8 cellular contexts compared by ENCODE assay signal in the genomic region with DNA sequence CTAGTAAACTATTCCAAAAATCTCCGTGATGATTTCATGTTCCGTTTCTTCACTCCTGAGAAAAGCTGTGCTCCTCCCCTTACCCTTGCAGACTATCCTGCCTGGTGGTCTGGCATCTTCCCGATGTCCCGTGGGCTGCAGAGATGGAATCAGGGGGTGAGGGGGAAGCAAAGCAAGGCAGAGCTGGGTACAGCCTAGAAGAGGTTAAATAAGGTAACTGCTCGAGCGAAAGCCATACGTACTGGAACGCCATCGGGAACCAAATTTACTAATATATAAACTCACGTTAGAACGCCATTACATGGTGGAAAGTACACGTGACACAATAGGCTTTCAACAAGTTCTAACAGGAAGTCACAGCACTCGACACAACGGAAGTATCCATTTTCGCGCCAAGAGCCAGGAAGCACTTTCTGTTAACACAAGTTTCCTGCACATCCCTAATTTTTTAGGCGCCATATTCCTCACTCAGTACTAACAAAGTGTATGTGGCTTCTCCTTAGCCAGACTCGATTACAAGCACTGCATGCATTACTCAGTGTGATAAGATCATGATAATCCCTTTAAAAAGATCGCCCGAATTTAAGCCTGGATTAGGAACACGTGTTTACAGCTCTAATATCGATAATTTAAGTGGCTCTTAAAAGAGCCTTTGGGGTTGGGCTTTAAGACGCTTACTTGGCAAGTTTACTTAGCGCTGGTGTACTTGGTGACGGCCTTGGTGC.
DNase-seq lines count a peak whose midpoint lies in the region; ATAC-seq, FAIRE-seq and TF ChIP-seq lines count a peak whose summit lies in the region.

No MANE protein-coding gene starts in this region.

- peak overlapping the region; percentile 90 for H4K5ac ChIP-seq in H1 (ENCODE audit: insufficient read length, low read depth, low read length)

- H3K36me3 ChIP-seq in H1 (ENCODE audit: control insufficient read depth in 2 of 4, insufficient read depth in 4 of 4, low read length in 3 of 4) (peaks cover 0 to 5% (median 0%) of the 10 kb centered on the region in 4 experiments; a peak in 1 of 8 replicates), mesenchymal stem cell (ENCODE audit: control insufficient read depth in 1 of 2, insufficient read depth in 2 of 2, low read depth in 1 of 2, low read length in 2 of 2) (no peaks in the 10 kb centered on the region)

- peaks cover 0 to 38% of the 10 kb centered on the region in 2 experiments; a peak in 2 of 4 replicates for H3K79me2 ChIP-seq in H1 (ENCODE audit: control insufficient read depth in 1 of 2, insufficient read depth in 2 of 2, low read length in 2 of 2)

- H3K27me3 ChIP-seq in H1 (replicated peaks in 1 of 4; ENCODE audit: control insufficient read depth in 3 of 4, extremely low read depth in 1 of 4, insufficient read depth in 3 of 4, low read length in 3 of 4) (no peaks in the 10 kb centered on the region), mesenchymal stem cell (ENCODE audit: control insufficient read depth in 1 of 2, insufficient read depth in 1 of 2, low read length in 2 of 2) (no peaks in the 10 kb centered on the region)

- peaks cover 0 to 14% (median 1%) of the 10 kb centered on the region in 4 experiments; a peak in 4 of 7 replicates for H3K4me1 ChIP-seq in H1 (replicated peaks in 1 of 4; ENCODE audit: control insufficient read depth in 3 of 4, insufficient read depth in 4 of 4, low read length in 3 of 4)
- H3K4me1 ChIP-seq in mesenchymal stem cell (ENCODE audit: control insufficient read depth, insufficient read depth, low read depth, low read length): peaks cover 5% of the 10 kb centered on the region

- no peak for TF ChIP-seq CTCF in H1 (IDR thresholded peaks at IDR 0.05; ENCODE audit: control extremely low read depth in 1 of 3, insufficient read depth in 1 of 3, low read depth in 1 of 3, low read length in 3 of 3)

- H3K14ac ChIP-seq in H1 (ENCODE audit: insufficient read length) (no peak overlapping the region), mesenchymal stem cell (ENCODE audit: low read length in 2 of 2) (peak overlapping the region in 1 of 2 experiments; percentile 98)

- H3K4me2 ChIP-seq in H1 (ENCODE audit: insufficient read depth in 1 of 2, low read depth in 2 of 2, low read length in 2 of 2) (peak overlapping the region; percentile 78 to 81), mesenchymal stem cell (ENCODE audit: low read length, poor library complexity, severe bottlenecking) (peak overlapping the region; percentile 95)

- H4K91ac ChIP-seq in H1 (replicated peaks; ENCODE audit: insufficient read length, low read length) (peak overlapping the region; percentile 86), mesenchymal stem cell (ENCODE audit: low read length) (peak overlapping the region; percentile 61)

- peak overlapping the region; percentile 60 to 85 (median 76) for H3K4me3 ChIP-seq in H1 (ENCODE audit: extremely low read depth in 1 of 4, insufficient read depth in 2 of 4, low read depth in 3 of 4, low read length in 4 of 4)
- H3K4me3 ChIP-seq in mesenchymal stem cell (ENCODE audit: insufficient read depth in 1 of 2, low read depth in 1 of 2, low read length in 2 of 2): peak overlapping the region; percentile 90 to 95

- H4K8ac ChIP-seq in H1 (ENCODE audit: extremely low read depth, insufficient read depth, low read length) (peak overlapping the region; percentile 89; the same call in 1 of the 2 replicates), mesenchymal stem cell (ENCODE audit: low read length) (peak overlapping the region; percentile 98)

- H3K4me1 Mint-ChIP-seq in stimulated activated naive B cell treated with anti-CD40 and anti-IgM and Interleukin-4, amounts not matched to agents 10 μg/mL and 1 μg/mL and 100 μg/mL, for 72 hours: peaks cover 13 to 33% of the 10 kb centered on the region in 2 donors

- peak; percentile 83 to 92 for TF ChIP-seq POLR2A in H1 (IDR thresholded peaks at IDR 0.05; ENCODE audit: control extremely low read depth in 1 of 2, low read depth in 2 of 2, low read length in 2 of 2)

- H2AK5ac ChIP-seq in H1 (ENCODE audit: low read depth, low read length): no peak overlapping the region
- H2AK5ac ChIP-seq in mesenchymal stem cell (ENCODE audit: low read length, severe bottlenecking): peak overlapping the region; percentile 81

- H2BK15ac ChIP-seq in H1 (ENCODE audit: low read length) (no peak overlapping the region), mesenchymal stem cell (ENCODE audit: low read depth, poor library complexity, severe bottlenecking) (peak overlapping the region; percentile 36)

- H2BK20ac ChIP-seq in H1 (ENCODE audit: low read length): no peak overlapping the region

- peak overlapping the region; percentile 88 for H3K18ac ChIP-seq in H1 (ENCODE audit: extremely low read depth, low read length)
- H3K18ac ChIP-seq in mesenchymal stem cell (ENCODE audit: low read depth in 1 of 2, low read length in 2 of 2): peak overlapping the region; percentile 97 to 98

- peak; percentile 68 for FAIRE-seq in H1 (lab: Jason Lieb, UNC)

- no peak for TF ChIP-seq EP300 in H1 (IDR thresholded peaks at IDR 0.05; ENCODE audit: borderline replicate concordance in 1 of 2, low read depth in 2 of 2, low read length in 2 of 2)

- peak; percentile 39 for ATAC-seq in HG03354 (IDR thresholded peaks at IDR 0.05; ENCODE audit: poor library complexity, severe bottlenecking, unreplicated experiment)
- ATAC-seq in stimulated activated naive B cell treated with anti-CD40 and anti-IgM and Interleukin-4, amounts not matched to agents 10 μg/mL and 1 μg/mL and 100 μg/mL, for 72 hours (replicated peaks): peak; percentile 45 to 49
- ATAC-seq in HG03520 (IDR thresholded peaks at IDR 0.05; ENCODE audit: unreplicated experiment): no peak

- no peak overlapping the region for H3K4me3 Mint-ChIP-seq in stimulated activated naive B cell treated with anti-CD40 and anti-IgM and Interleukin-4, amounts not matched to agents 10 μg/mL and 1 μg/mL and 100 μg/mL, for 72 hours

- H3K27ac Mint-ChIP-seq in stimulated activated naive B cell treated with anti-CD40 and anti-IgM and Interleukin-4, amounts not matched to agents 10 μg/mL and 1 μg/mL and 100 μg/mL, for 72 hours: no peak overlapping the region

- no peaks in the 10 kb centered on the region for H3K9me3 ChIP-seq in H1 (ENCODE audit: insufficient read depth in 2 of 2, low read depth in 1 of 2, low read length in 1 of 2)
- no peaks in the 10 kb centered on the region for H3K9me3 ChIP-seq in mesenchymal stem cell (ENCODE audit: control insufficient read depth, low read length)

- H3K79me1 ChIP-seq in H1 (ENCODE audit: low read depth, low read length): no peaks in the 10 kb centered on the region
- peaks cover 5% of the 10 kb centered on the region for H3K79me1 ChIP-seq in mesenchymal stem cell (replicated peaks; ENCODE audit: low read length, poor library complexity, severe bottlenecking)

- no peak for TF ChIP-seq RAD21 in H1 (IDR thresholded peaks at IDR 0.05 in 1 of 2, conservative IDR thresholded peaks at IDR 0.05 in 1 of 2; ENCODE audit: low read depth in 2 of 2, low read length in 2 of 2)

- peak overlapping the region; percentile 88 for H3K56ac ChIP-seq in H1 (replicated peaks; ENCODE audit: insufficient read length, low read depth, low read length)

- H2BK5ac ChIP-seq in H1 (ENCODE audit: low read depth, low read length): peak overlapping the region; percentile 77
- H2BK5ac ChIP-seq in mesenchymal stem cell (ENCODE audit: low read depth, low read length, poor library complexity, severe bottlenecking): no peak overlapping the region

- no peaks in the 10 kb centered on the region for H4K20me1 ChIP-seq in H1 (replicated peaks in 1 of 2; ENCODE audit: control insufficient read depth in 1 of 2, insufficient read depth in 2 of 2, low read length in 2 of 2)

- H3K27me3 Mint-ChIP-seq in stimulated activated naive B cell treated with anti-CD40 and anti-IgM and Interleukin-4, amounts not matched to agents 10 μg/mL and 1 μg/mL and 100 μg/mL, for 72 hours: no peaks in the 10 kb centered on the region

- no peaks in the 10 kb centered on the region for H3K9me3 Mint-ChIP-seq in stimulated activated naive B cell treated with anti-CD40 and anti-IgM and Interleukin-4, amounts not matched to agents 10 μg/mL and 1 μg/mL and 100 μg/mL, for 72 hours

- peak overlapping the region; percentile 60 for H2BK120ac ChIP-seq in H1 (replicated peaks; ENCODE audit: low read depth, low read length)
- peak overlapping the region; percentile 30 for H2BK120ac ChIP-seq in mesenchymal stem cell (ENCODE audit: low read depth, low read length)

- 2% methylated on average over 25 of the region's 25 CpGs; no CpG with 5 or more reads in 1 of the 2 experiments for WGBS in H1 (ENCODE audit: extremely low coverage in 1 of 2, insufficient coverage in 1 of 2, insufficient read length in 1 of 2, insufficient replicate concordance in 2 of 2, low coverage in 1 of 2, low lambda C conversion rate in 2 of 2, missing lambda C conversion rate in 1 of 2), 2 experiments
- under 1% methylated on average over 25 of the region's 25 CpGs for WGBS in mesenchymal stem cell

- H3K36me3 Mint-ChIP-seq in stimulated activated naive B cell treated with anti-CD40 and anti-IgM and Interleukin-4, amounts not matched to agents 10 μg/mL and 1 μg/mL and 100 μg/mL, for 72 hours: peaks cover 11 to 13% of the 10 kb centered on the region in 2 donors

- peak; percentile 71 for DNase-seq in GM04504 (ENCODE audit: low read depth)
- peak; percentile 98 for DNase-seq in NCI-H748 (lab: John Stamatoyannopoulos, UW; ENCODE audit: unreplicated experiment)
- peak; percentile 51 for DNase-seq in activated CD4-positive, alpha-beta T cell treated with anti-CD3 and anti-CD28 coated beads, Interleukin-2, amount 50 U/mL, for 1 hour
- peak in 1 of 2 experiments; percentile 63 for DNase-seq in H1 (ENCODE audit: low read depth in 1 of 2, low spot score in 2 of 2)
- DNase-seq in mesenchymal stem cell: peak; percentile 93
- DNase-seq in stimulated activated naive B cell treated with anti-CD40 and anti-IgM and Interleukin-4, amounts not matched to agents 10 μg/mL and 1 μg/mL and 100 μg/mL, for 72 hours: peak; percentile 68

- H3K27ac ChIP-seq in H1 (ENCODE audit: low read depth, low read length): peak overlapping the region; percentile 97
- peak overlapping the region; percentile 98 for H3K27ac ChIP-seq in mesenchymal stem cell (ENCODE audit: low read length, poor library complexity, severe bottlenecking)

- H3K23me2 ChIP-seq in H1 (ENCODE audit: low read depth, low read length): peaks cover 7% of the 10 kb centered on the region

- peak overlapping the region; percentile 70; the same call in 1 of the 2 replicates for H2BK12ac ChIP-seq in H1 (ENCODE audit: low read depth, low read length)
- peak overlapping the region in 1 of 2 experiments; percentile 71 for H2BK12ac ChIP-seq in mesenchymal stem cell (ENCODE audit: low read length in 2 of 2)

- CTCF ChIA-PET in H1 (lab: Charles Lee; ENCODE audit: partially characterized antibody): interaction anchor here (0.7 to 2.3 kb wide), 5 partner anchors 12 to 664 kb away, joined by 3 to 7 read pairs (median 3); a partner anchor contains a TSS

- H3K9ac ChIP-seq in H1 (replicated peaks in 1 of 4; ENCODE audit: extremely low read depth in 1 of 4, low read depth in 3 of 4, low read length in 3 of 4) (peak overlapping the region; percentile 91 to 99 (median 98)), mesenchymal stem cell (ENCODE audit: low read length) (peak overlapping the region; percentile 97)

- POLR2A ChIA-PET in H1 (lab: Charles Lee; ENCODE audit: partially characterized antibody): interaction anchor here (0.6 to 21.6 kb wide), 61 partner anchors 7 to 1802 kb away, joined by 3 to 824 read pairs (median 6); a partner anchor contains a TSS

- no peak overlapping the region for H3K23ac ChIP-seq in H1 (ENCODE audit: insufficient read length)
- H3K23ac ChIP-seq in mesenchymal stem cell (ENCODE audit: low read length in 2 of 2): peak overlapping the region in 1 of 2 experiments; percentile 96

- peak overlapping the region; percentile 84 for H3K4ac ChIP-seq in H1 (replicated peaks; ENCODE audit: insufficient read length, low read depth, low read length)
- H3K4ac ChIP-seq in mesenchymal stem cell (ENCODE audit: low read depth in 1 of 2, low read length in 2 of 2): peak overlapping the region; percentile 58 to 60

- H2AFZ ChIP-seq in H1 (ENCODE audit: low read length): no peak overlapping the region
- no peak overlapping the region for H2AFZ ChIP-seq in mesenchymal stem cell (ENCODE audit: low read depth, low read length)
